In the genomic region with DNA sequence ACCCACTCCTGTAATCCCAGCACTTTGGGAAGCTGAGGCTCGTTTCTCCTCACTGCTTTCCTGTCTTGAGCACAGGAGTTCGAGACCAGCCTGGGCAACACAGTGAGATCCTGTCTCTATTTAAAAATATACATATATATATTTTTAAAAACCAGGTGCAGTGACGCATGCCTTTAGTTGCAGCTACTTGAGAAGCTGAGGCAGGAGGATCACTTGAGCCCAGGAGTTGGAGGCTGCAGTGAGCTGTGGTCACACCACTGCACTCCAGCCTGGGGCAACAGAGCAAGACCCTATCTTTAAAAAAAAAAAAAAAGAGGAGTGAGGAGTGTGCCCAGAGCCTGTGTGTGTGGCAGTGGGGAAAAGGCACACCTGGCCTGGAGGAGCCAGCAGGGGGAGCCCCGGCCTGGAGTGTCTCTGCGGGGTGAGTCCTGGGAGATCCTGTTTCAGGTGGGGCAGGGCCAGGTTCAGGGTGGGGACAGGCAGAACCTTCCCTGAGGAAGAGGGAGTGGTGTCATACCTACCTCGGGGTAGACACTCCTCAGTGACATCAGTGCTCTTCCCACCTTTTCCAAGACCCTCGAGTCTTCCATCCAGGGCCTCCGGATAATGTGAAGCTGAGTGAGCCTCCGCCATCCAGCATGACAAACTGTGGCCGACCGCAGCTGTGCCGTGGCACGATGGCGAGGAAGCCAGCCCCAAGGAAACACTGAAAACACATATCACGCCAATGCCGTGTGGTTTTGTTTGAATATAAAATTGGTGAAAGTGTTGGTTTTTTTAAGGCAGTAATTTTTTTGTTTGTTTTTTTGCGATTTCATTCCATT, we compare ENCODE assay signal across 7 cellular contexts. TPM values are rescaled to one million over a fixed set of nuclear protein-coding genes. Genes with fewer than 3 reads are reported as not detected.
A peak's percentile ranks its signal among the peaks of the same experiment; 100 is the strongest.
DNase-seq lines count a peak whose midpoint lies in the region; ATAC-seq, FAIRE-seq and TF ChIP-seq lines count a peak whose summit lies in the region.

No MANE protein-coding gene starts in this region.

- H3K4me3 ChIP-seq in keratinocyte (ENCODE audit: control insufficient read depth in 2 of 3, extremely low read depth in 1 of 3, insufficient read depth in 2 of 3, low read depth in 1 of 3, low read length in 3 of 3): no peak overlapping the region

- no peaks in the 10 kb centered on the region for H3K27me3 ChIP-seq in keratinocyte (ENCODE audit: control insufficient read depth, extremely low read depth, insufficient read depth, low read length)

- peak; percentile 74 to 88 (median 85) for TF ChIP-seq CTCF in keratinocyte (optimal IDR thresholded peaks at IDR 0.05 in 1 of 3, IDR thresholded peaks at IDR 0.05 in 1 of 3, conservative IDR thresholded peaks at IDR 0.05 in 1 of 3; ENCODE audit: extremely low read depth in 1 of 3, insufficient read depth in 2 of 3, low read length in 3 of 3)

- dilution Hi-C loops in keratinocyte (cut with MboI; ENCODE audit: extremely low pct_ligation_motif_present, low sequenced_read_pairs): no loop called here

- peak; percentile 74 for ATAC-seq in activated naive CD8-positive, alpha-beta T cell treated with anti-CD3 and anti-CD28 coated beads, Interleukin-2, amount 50 U/mL, for 24 hours

- no peak overlapping the region for H3K27ac Mint-ChIP-seq in activated naive CD8-positive, alpha-beta T cell treated with anti-CD3 and anti-CD28 coated beads, Interleukin-2, amount 50 U/mL, for 24 hours

- peak overlapping the region; percentile 8 for H2AFZ ChIP-seq in keratinocyte (ENCODE audit: control insufficient read depth, low read length)

- H3K4me1 ChIP-seq in keratinocyte (ENCODE audit: control insufficient read depth, extremely low read depth, insufficient read depth, low read length): peaks cover 10% of the 10 kb centered on the region

- peak overlapping the region; percentile 50 for H3K9ac ChIP-seq in keratinocyte (ENCODE audit: control insufficient read depth, extremely low read depth, insufficient read depth, low read length)

- no peaks in the 10 kb centered on the region for H3K79me2 ChIP-seq in keratinocyte (ENCODE audit: control insufficient read depth, insufficient read depth, low read length)

- H3K9me3 ChIP-seq in keratinocyte (ENCODE audit: control insufficient read depth, low read depth, low read length): no peaks in the 10 kb centered on the region

- peaks cover 26% of the 10 kb centered on the region for H3K36me3 Mint-ChIP-seq in activated naive CD8-positive, alpha-beta T cell treated with anti-CD3 and anti-CD28 coated beads, Interleukin-2, amount 50 U/mL, for 24 hours (ENCODE audit: low read depth)

- H3K4me2 ChIP-seq in keratinocyte (ENCODE audit: control insufficient read depth, extremely low read depth, insufficient read depth, low read depth, low read length): no peak overlapping the region

- peak; percentile 46 for FAIRE-seq in keratinocyte (lab: Jason Lieb, UNC)

- no peaks in the 10 kb centered on the region for H3K27me3 Mint-ChIP-seq in activated naive CD8-positive, alpha-beta T cell treated with anti-CD3 and anti-CD28 coated beads, Interleukin-2, amount 50 U/mL, for 24 hours

- no peak overlapping the region for H3K4me3 Mint-ChIP-seq in activated naive CD8-positive, alpha-beta T cell treated with anti-CD3 and anti-CD28 coated beads, Interleukin-2, amount 50 U/mL, for 24 hours

- H3K36me3 ChIP-seq in keratinocyte (ENCODE audit: control insufficient read depth in 2 of 2, extremely low read depth in 1 of 2, insufficient read depth in 2 of 2, low read length in 2 of 2): peaks cover 30% of the 10 kb centered on the region in 2 experiments

- no peaks in the 10 kb centered on the region for H3K9me3 Mint-ChIP-seq in activated naive CD8-positive, alpha-beta T cell treated with anti-CD3 and anti-CD28 coated beads, Interleukin-2, amount 50 U/mL, for 24 hours

- no peak overlapping the region for H3K27ac ChIP-seq in keratinocyte (ENCODE audit: control insufficient read depth, insufficient read depth, low read length)

- H4K20me1 ChIP-seq in keratinocyte (ENCODE audit: control insufficient read depth, extremely low read depth, insufficient read depth, low read length): peaks cover 4% of the 10 kb centered on the region

- H3K9me1 ChIP-seq in keratinocyte (ENCODE audit: control insufficient read depth, extremely low read depth, insufficient read depth, low read length): no peaks in the 10 kb centered on the region

- DNase-seq in GM19240 (ENCODE audit: insufficient read length, low spot score): peak; percentile 43
- peak; percentile 28 for DNase-seq in SK-N-DZ (ENCODE audit: low spot score)
- peak; percentile 60 for DNase-seq in activated naive CD8-positive, alpha-beta T cell treated with anti-CD3 and anti-CD28 coated beads, Interleukin-2, amount 50 U/mL, for 24 hours
- no peak for DNase-seq in keratinocyte (ENCODE audit: low read depth, low spot score)
- peak; percentile 43 to 44 for DNase-seq in stimulated activated CD8-positive, alpha-beta memory T cell treated with anti-CD3 and anti-CD28 coated beads, Interleukin-7, amount 100 ng/mL, for 4 hours (ENCODE audit: low read depth in 2 of 2)
- no peak for DNase-seq in NCI-H446 treated with DMSO at 0.1 percent for 48 hours (lab: John Stamatoyannopoulos, UW)
- DNase-seq in AG20443 (ENCODE audit: low spot score): no peak

- H3K4me1 Mint-ChIP-seq in activated naive CD8-positive, alpha-beta T cell treated with anti-CD3 and anti-CD28 coated beads, Interleukin-2, amount 50 U/mL, for 24 hours: peaks cover 7% of the 10 kb centered on the region

RNA-seq across cellular contexts. Expression of gene ARPC1B, which starts 9.0 kb away (rescaled TPM):
- polyA plus RNA-seq in SK-N-DZ (2014; cell fraction: cytosol; rRNA removed): 66.4 and 80.1 TPM in 2 replicates
- 52.1 and 61.5 TPM in 2 replicates for polyA plus RNA-seq in SK-N-DZ (2014; cell fraction: nucleus; rRNA removed)
- 352 to 488 TPM (median 383 TPM) in 3 replicates for polyA plus RNA-seq in keratinocyte
- polyA plus RNA-seq in keratinocyte (2011; ENCODE audit: low read depth): 103 TPM
- polyA plus RNA-seq in keratinocyte (2011; cell fraction: cytosol; rRNA removed): 336 and 813 TPM in 2 replicates
- 214 and 228 TPM in 2 replicates for polyA plus RNA-seq in keratinocyte (2011; cell fraction: nucleus; rRNA removed)
- polyA plus RNA-seq in keratinocyte (2012; ENCODE audit: low replicate concordance): 163 and 581 TPM in 2 replicates
- 171 to 286 TPM (median 176 TPM) in 3 replicates for polyA minus RNA-seq in keratinocyte
- polyA minus RNA-seq in keratinocyte (2011; cell fraction: cytosol; rRNA and poly(A)+ RNA removed): 596 TPM
- polyA minus RNA-seq in keratinocyte (2011; cell fraction: nucleus; rRNA and poly(A)+ RNA removed): 115 and 120 TPM in 2 replicates

RNA-seq across cellular contexts. Expression of gene ARPC1A, which starts 39.8 kb away (rescaled TPM):
- polyA plus RNA-seq in SK-N-DZ (2014; cell fraction: cytosol; rRNA removed): 137 and 142 TPM in 2 replicates
- 72.1 and 73.3 TPM in 2 replicates for polyA plus RNA-seq in SK-N-DZ (2014; cell fraction: nucleus; rRNA removed)
- polyA plus RNA-seq in keratinocyte: 123 to 265 TPM (median 133 TPM) in 3 replicates
- 56.4 TPM for polyA plus RNA-seq in keratinocyte (2011; ENCODE audit: low read depth)
- 212 and 265 TPM in 2 replicates for polyA plus RNA-seq in keratinocyte (2011; cell fraction: cytosol; rRNA removed)
- 73.8 and 76.3 TPM in 2 replicates for polyA plus RNA-seq in keratinocyte (2011; cell fraction: nucleus; rRNA removed)
- polyA plus RNA-seq in keratinocyte (2012; ENCODE audit: low replicate concordance): 226 and 237 TPM in 2 replicates
- polyA minus RNA-seq in keratinocyte: 212 to 234 TPM (median 217 TPM) in 3 replicates
- polyA minus RNA-seq in keratinocyte (2011; cell fraction: cytosol; rRNA and poly(A)+ RNA removed): 172 TPM
- polyA minus RNA-seq in keratinocyte (2011; cell fraction: nucleus; rRNA and poly(A)+ RNA removed): 40.4 and 47.5 TPM in 2 replicates

RNA-seq across cellular contexts. Expression of gene PDAP1, which starts 42.9 kb away (rescaled TPM):
- polyA plus RNA-seq in SK-N-DZ (2014; cell fraction: cytosol; rRNA removed): 131 and 179 TPM in 2 replicates
- 49.5 and 68.9 TPM in 2 replicates for polyA plus RNA-seq in SK-N-DZ (2014; cell fraction: nucleus; rRNA removed)
- polyA plus RNA-seq in keratinocyte: 35.6 to 137 TPM (median 99.1 TPM) in 3 replicates
- polyA plus RNA-seq in keratinocyte (2011; ENCODE audit: low read depth): 177 TPM
- polyA plus RNA-seq in keratinocyte (2011; cell fraction: cytosol; rRNA removed): 91.9 and 165 TPM in 2 replicates
- 67.6 and 86.7 TPM in 2 replicates for polyA plus RNA-seq in keratinocyte (2011; cell fraction: nucleus; rRNA removed)
- 85.4 and 236 TPM in 2 replicates for polyA plus RNA-seq in keratinocyte (2012; ENCODE audit: low replicate concordance)
- 9.3 to 41.5 TPM (median 11.3 TPM) in 3 replicates for polyA minus RNA-seq in keratinocyte
- polyA minus RNA-seq in keratinocyte (2011; cell fraction: cytosol; rRNA and poly(A)+ RNA removed): 23.8 TPM
- polyA minus RNA-seq in keratinocyte (2011; cell fraction: nucleus; rRNA and poly(A)+ RNA removed): 3.6 and 10.3 TPM in 2 replicates

RNA-seq across cellular contexts. Expression of gene BUD31, which starts 43.2 kb away (rescaled TPM):
- 138 and 153 TPM in 2 replicates for polyA plus RNA-seq in SK-N-DZ (2014; cell fraction: cytosol; rRNA removed)
- 84.8 and 96.8 TPM in 2 replicates for polyA plus RNA-seq in SK-N-DZ (2014; cell fraction: nucleus; rRNA removed)
- 35.8 to 73.3 TPM (median 70.1 TPM) in 3 replicates for polyA plus RNA-seq in keratinocyte
- polyA plus RNA-seq in keratinocyte (2011; ENCODE audit: low read depth): 436 TPM
- 76.1 and 93.5 TPM in 2 replicates for polyA plus RNA-seq in keratinocyte (2011; cell fraction: cytosol; rRNA removed)
- polyA plus RNA-seq in keratinocyte (2011; cell fraction: nucleus; rRNA removed): 48.1 and 52.6 TPM in 2 replicates
- polyA plus RNA-seq in keratinocyte (2012; ENCODE audit: low replicate concordance): 79.0 and 107 TPM in 2 replicates
- polyA minus RNA-seq in keratinocyte: 8.0 to 37.1 TPM (median 26.1 TPM) in 3 replicates
- polyA minus RNA-seq in keratinocyte (2011; cell fraction: cytosol; rRNA and poly(A)+ RNA removed): 54.9 TPM
- 11.1 and 11.4 TPM in 2 replicates for polyA minus RNA-seq in keratinocyte (2011; cell fraction: nucleus; rRNA and poly(A)+ RNA removed)

Comparison
In these comparisons a context has a peak if more than half of its experiments do, and no peak if none do; other contexts are left out.
1. DNase-seq: peak in GM19240 (single experiment), SK-N-DZ (single experiment), activated naive CD8-positive, alpha-beta T cell treated with anti-CD3 and anti-CD28 coated beads, Interleukin-2, amount 50 U/mL, for 24 hours (single experiment) and stimulated activated CD8-positive, alpha-beta memory T cell treated with anti-CD3 and anti-CD28 coated beads, Interleukin-7, amount 100 ng/mL, for 4 hours (2 of 2); none in keratinocyte (single experiment), NCI-H446 treated with DMSO at 0.1 percent for 48 hours (single experiment) and AG20443 (single experiment).